In genomic region chr19:38203197-38203596, GRCh38 we compare ENCODE assay signal across 25 cellular contexts. TPM values are rescaled to one million over a fixed set of nuclear protein-coding genes. Genes with fewer than 3 reads are reported as not detected.
"Had no signal": no experiment of that assay in that cellular context is flagged by ENCODE, and none has a peak within 500 bp of the region (broad histone marks: within the 10 kb centered on the region; RNA-seq: fewer than 3 reads in every experiment).

No MANE protein-coding gene starts in this region.

- H3K27ac ChIP-seq: ascending aorta, body of pancreas, SK-N-MC had no signal

- H3K4me3 Mint-ChIP-seq: activated B cell treated with CpG ODN at 0.5 μM for 24 hours; activated CD4-positive, alpha-beta T cell treated with anti-CD3 and anti-CD28 coated beads, Interleukin-2, amount 10 ng/mL, durations not matched to agents 24 days and 14 days; activated CD8-positive, alpha-beta memory T cell treated with anti-CD3 and anti-CD28 coated beads, Interleukin-2, amount 10 ng/mL, durations not matched to agents 7 days and 5 days; activated naive CD8-positive, alpha-beta T cell treated with anti-CD3 and anti-CD28 coated beads, Interleukin-2, amount 50 U/mL, for 24 hours; activated T-cell treated with anti-CD3 and anti-CD28 coated beads, Interleukin-2, amount 50 U/mL, for 24 hours; T-cell had no signal

- DNase-seq: activated B cell treated with CpG ODN at 0.5 μM for 24 hours; activated CD4-positive, alpha-beta T cell treated with anti-CD3 and anti-CD28 coated beads for 1 hour; activated CD4-positive, alpha-beta T cell treated with anti-CD3 and anti-CD28 coated beads, Interleukin-2, amount 10 ng/mL, durations not matched to agents 24 days and 14 days; activated CD4-positive, alpha-beta T cell treated with anti-CD3 and anti-CD28 coated beads, Interleukin-2, amount 50 U/mL, for 48 hours; activated CD8-positive, alpha-beta memory T cell treated with anti-CD3 and anti-CD28 coated beads, Interleukin-2, amount 10 ng/mL, durations not matched to agents 7 days and 5 days; activated effector memory CD4-positive, alpha-beta T cell treated with anti-CD3 and anti-CD28 coated beads, Interleukin-2, amount 50 U/mL, for 16 hours; activated naive CD4-positive, alpha-beta T cell treated with Interleukin-2 at 50 U/mL for 16 hours; activated naive CD8-positive, alpha-beta T cell treated with anti-CD3 and anti-CD28 coated beads, Interleukin-2, amount 50 U/mL, for 24 hours; activated T-cell treated with anti-CD3 and anti-CD28 coated beads, Interleukin-2, amount 50 U/mL, for 24 hours; amniotic stem cell; body of pancreas; cerebellar nuclear complex; Karpas-422; NCI-H1105 treated with DMSO at 0.1 percent for 48 hours; NCI-H1436 treated with DMSO at 0.1 percent for 48 hours; NCI-H1930; NCI-H345; NCI-H526 treated with DMSO at 0.1 percent for 48 hours; PC-3; T-cell; T-helper 2 cell; T1000 had no signal

- H3K4me1 ChIP-seq: ascending aorta, body of pancreas had no signal

- H3K9me3 Mint-ChIP-seq: activated B cell treated with CpG ODN at 0.5 μM for 24 hours; activated CD4-positive, alpha-beta T cell treated with anti-CD3 and anti-CD28 coated beads, Interleukin-2, amount 10 ng/mL, durations not matched to agents 24 days and 14 days; activated naive CD4-positive, alpha-beta T cell treated with anti-CD3 and anti-CD28 coated beads, Interleukin-2, amount 50 U/mL, for 72 hours; activated naive CD8-positive, alpha-beta T cell treated with anti-CD3 and anti-CD28 coated beads, Interleukin-2, amount 50 U/mL, for 24 hours; activated T-cell treated with anti-CD3 and anti-CD28 coated beads, Interleukin-2, amount 50 U/mL, for 24 hours; T-cell had no signal

- H3K27me3 ChIP-seq: ascending aorta, body of pancreas had no signal

- H3K4me1 Mint-ChIP-seq: activated B cell treated with CpG ODN at 0.5 μM for 24 hours; activated CD4-positive, alpha-beta T cell treated with anti-CD3 and anti-CD28 coated beads, Interleukin-2, amount 10 ng/mL, durations not matched to agents 24 days and 14 days; activated CD8-positive, alpha-beta memory T cell treated with anti-CD3 and anti-CD28 coated beads, Interleukin-2, amount 10 ng/mL, durations not matched to agents 7 days and 5 days; activated naive CD8-positive, alpha-beta T cell treated with anti-CD3 and anti-CD28 coated beads, Interleukin-2, amount 50 U/mL, for 24 hours; T-cell had no signal

- H3K27ac Mint-ChIP-seq: activated B cell treated with CpG ODN at 0.5 μM for 24 hours; activated CD4-positive, alpha-beta T cell treated with anti-CD3 and anti-CD28 coated beads, Interleukin-2, amount 10 ng/mL, durations not matched to agents 24 days and 14 days; activated CD8-positive, alpha-beta memory T cell treated with anti-CD3 and anti-CD28 coated beads, Interleukin-2, amount 10 ng/mL, durations not matched to agents 7 days and 5 days; activated naive CD4-positive, alpha-beta T cell treated with anti-CD3 and anti-CD28 coated beads, Interleukin-2, amount 50 U/mL, for 72 hours; activated naive CD8-positive, alpha-beta T cell treated with anti-CD3 and anti-CD28 coated beads, Interleukin-2, amount 50 U/mL, for 24 hours; activated T-cell treated with anti-CD3 and anti-CD28 coated beads, Interleukin-2, amount 50 U/mL, for 24 hours; T-cell had no signal

- H3K9me3 ChIP-seq: ascending aorta, body of pancreas had no signal

- H3K36me3 Mint-ChIP-seq: activated CD8-positive, alpha-beta memory T cell treated with anti-CD3 and anti-CD28 coated beads, Interleukin-2, amount 10 ng/mL, durations not matched to agents 7 days and 5 days had no signal

RNA-seq across cellular contexts. Expression of gene DPF1, which starts 20.8 kb away (rescaled TPM):
- total RNA-seq: activated B cell treated with CpG ODN at 0.5 μM for 24 hours, ascending aorta, body of pancreas, T-cell had no signal

RNA-seq across cellular contexts. Expression of gene PPP1R14A, which starts 53.0 kb away (rescaled TPM):
- total RNA-seq: activated CD8-positive, alpha-beta memory T cell treated with anti-CD3 and anti-CD28 coated beads, Interleukin-2, amount 10 ng/mL, durations not matched to agents 7 days and 5 days; PC-3 had no signal
